Comparison of ENCODE assay signal across 1 cellular context in genomic region chr14:20631023-20631820, GRCh38.
TF ChIP-seq lines count a peak whose summit lies in the region.

No MANE protein-coding gene starts in this region.

TF ChIP-seq in HepG2, 621 proteins besides CTCF, POLR2A, EP300 and RAD21 (continues in another document):
- TF ChIP-seq CAMTA2 (CRISPR knock-in tag; IDR thresholded peaks at IDR 0.05; ENCODE audit: borderline replicate concordance) (no peak), PAX8 (CRISPR knock-in tag; IDR thresholded peaks at IDR 0.05; ENCODE audit: borderline replicate concordance) (no peak), KDM5B (CRISPR knock-in tag; IDR thresholded peaks at IDR 0.05; ENCODE audit: borderline replicate concordance) (no peak), MAZ (IDR thresholded peaks at IDR 0.05; ENCODE audit: borderline replicate concordance, low read depth, low read length) (no peak), MAZ (CRISPR knock-in tag; IDR thresholded peaks at IDR 0.05; ENCODE audit: low read depth) (no peak), ZNF24 (IDR thresholded peaks at IDR 0.05) (peak; percentile 97), LRRFIP1 (CRISPR knock-in tag; conservative IDR thresholded peaks at IDR 0.05) (no peak), CC2D1A (CRISPR knock-in tag; IDR thresholded peaks at IDR 0.05) (no peak), ZNF101 (CRISPR knock-in tag; IDR thresholded peaks at IDR 0.05; ENCODE audit: borderline replicate concordance, low read depth) (no peak), ZNF292 (CRISPR knock-in tag; IDR thresholded peaks at IDR 0.05; ENCODE audit: borderline replicate concordance, low read depth) (no peak), ATF3 (CRISPR knock-in tag; IDR thresholded peaks at IDR 0.05) (no peak), ZNF407 (CRISPR knock-in tag; IDR thresholded peaks at IDR 0.05; ENCODE audit: not compliant biosample characterization) (no peak), RBAK (CRISPR knock-in tag; IDR thresholded peaks at IDR 0.05) (0 out of 2 replicates have a peak, but pooled peaks have one; percentile 14), TOPORS (CRISPR knock-in tag; IDR thresholded peaks at IDR 0.05) (no peak), ZNF207 (IDR thresholded peaks at IDR 0.05; ENCODE audit: borderline replicate concordance) (no peak), GATAD2A (CRISPR knock-in tag; IDR thresholded peaks at IDR 0.05) (peak; percentile 54; the same call in 1 of the 2 replicates), ZNF550 (CRISPR knock-in tag; IDR thresholded peaks at IDR 0.05; ENCODE audit: borderline replicate concordance) (no peak), DZIP1 (CRISPR knock-in tag; IDR thresholded peaks at IDR 0.05) (no peak), ZNF547 (CRISPR knock-in tag; IDR thresholded peaks at IDR 0.05) (no peak), HNRNPK (IDR thresholded peaks at IDR 0.05; ENCODE audit: low read depth, low read length, poor library complexity, severe bottlenecking) (no peak), ZNF331 (CRISPR knock-in tag; IDR thresholded peaks at IDR 0.05) (peak; percentile 66; the same call in 1 of the 2 replicates), ZMYM3 (CRISPR knock-in tag; IDR thresholded peaks at IDR 0.05) (0 out of 2 replicates have a peak, but pooled peaks have one; percentile 25), LCORL (IDR thresholded peaks at IDR 0.05) (no peak), LCORL (CRISPR knock-in tag; IDR thresholded peaks at IDR 0.05) (no peak; the same call in 1 of the 2 replicates), CCDC6 (CRISPR knock-in tag; IDR thresholded peaks at IDR 0.05) (no peak), MYC (CRISPR knock-in tag; IDR thresholded peaks at IDR 0.05; ENCODE audit: borderline replicate concordance) (no peak), SAP130 (CRISPR knock-in tag; IDR thresholded peaks at IDR 0.05; ENCODE audit: low read depth) (peak; percentile 18; the same call in 1 of the 2 replicates), MXD3 (CRISPR knock-in tag; IDR thresholded peaks at IDR 0.05) (no peak)
- TF ChIP-seq, protein P1, sequence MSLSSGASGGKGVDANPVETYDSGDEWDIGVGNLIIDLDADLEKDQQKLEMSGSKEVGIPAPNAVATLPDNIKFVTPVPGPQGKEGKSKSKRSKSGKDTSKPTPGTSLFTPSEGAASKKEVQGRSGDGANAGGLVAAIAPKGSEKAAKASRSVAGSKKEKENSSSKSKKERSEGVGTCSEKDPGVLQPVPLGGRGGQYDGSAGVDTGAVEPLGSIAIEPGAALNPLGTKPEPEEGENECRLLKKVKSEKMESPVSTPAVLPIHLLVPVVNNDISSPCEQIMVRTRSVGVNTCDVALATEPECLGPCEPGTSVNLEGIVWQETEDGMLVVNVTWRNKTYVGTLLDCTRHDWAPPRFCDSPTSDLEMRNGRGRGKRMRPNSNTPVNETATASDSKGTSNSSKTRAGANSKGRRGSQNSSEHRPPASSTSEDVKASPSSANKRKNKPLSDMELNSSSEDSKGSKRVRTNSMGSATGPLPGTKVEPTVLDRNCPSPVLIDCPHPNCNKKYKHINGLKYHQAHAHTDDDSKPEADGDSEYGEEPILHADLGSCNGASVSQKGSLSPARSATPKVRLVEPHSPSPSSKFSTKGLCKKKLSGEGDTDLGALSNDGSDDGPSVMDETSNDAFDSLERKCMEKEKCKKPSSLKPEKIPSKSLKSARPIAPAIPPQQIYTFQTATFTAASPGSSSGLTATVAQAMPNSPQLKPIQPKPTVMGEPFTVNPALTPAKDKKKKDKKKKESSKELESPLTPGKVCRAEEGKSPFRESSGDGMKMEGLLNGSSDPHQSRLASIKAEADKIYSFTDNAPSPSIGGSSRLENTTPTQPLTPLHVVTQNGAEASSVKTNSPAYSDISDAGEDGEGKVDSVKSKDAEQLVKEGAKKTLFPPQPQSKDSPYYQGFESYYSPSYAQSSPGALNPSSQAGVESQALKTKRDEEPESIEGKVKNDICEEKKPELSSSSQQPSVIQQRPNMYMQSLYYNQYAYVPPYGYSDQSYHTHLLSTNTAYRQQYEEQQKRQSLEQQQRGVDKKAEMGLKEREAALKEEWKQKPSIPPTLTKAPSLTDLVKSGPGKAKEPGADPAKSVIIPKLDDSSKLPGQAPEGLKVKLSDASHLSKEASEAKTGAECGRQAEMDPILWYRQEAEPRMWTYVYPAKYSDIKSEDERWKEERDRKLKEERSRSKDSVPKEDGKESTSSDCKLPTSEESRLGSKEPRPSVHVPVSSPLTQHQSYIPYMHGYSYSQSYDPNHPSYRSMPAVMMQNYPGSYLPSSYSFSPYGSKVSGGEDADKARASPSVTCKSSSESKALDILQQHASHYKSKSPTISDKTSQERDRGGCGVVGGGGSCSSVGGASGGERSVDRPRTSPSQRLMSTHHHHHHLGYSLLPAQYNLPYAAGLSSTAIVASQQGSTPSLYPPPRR (CRISPR knock-in tag; IDR thresholded peaks at IDR 0.05; ENCODE audit: borderline replicate concordance), result no peak
- TF ChIP-seq, protein P2, sequence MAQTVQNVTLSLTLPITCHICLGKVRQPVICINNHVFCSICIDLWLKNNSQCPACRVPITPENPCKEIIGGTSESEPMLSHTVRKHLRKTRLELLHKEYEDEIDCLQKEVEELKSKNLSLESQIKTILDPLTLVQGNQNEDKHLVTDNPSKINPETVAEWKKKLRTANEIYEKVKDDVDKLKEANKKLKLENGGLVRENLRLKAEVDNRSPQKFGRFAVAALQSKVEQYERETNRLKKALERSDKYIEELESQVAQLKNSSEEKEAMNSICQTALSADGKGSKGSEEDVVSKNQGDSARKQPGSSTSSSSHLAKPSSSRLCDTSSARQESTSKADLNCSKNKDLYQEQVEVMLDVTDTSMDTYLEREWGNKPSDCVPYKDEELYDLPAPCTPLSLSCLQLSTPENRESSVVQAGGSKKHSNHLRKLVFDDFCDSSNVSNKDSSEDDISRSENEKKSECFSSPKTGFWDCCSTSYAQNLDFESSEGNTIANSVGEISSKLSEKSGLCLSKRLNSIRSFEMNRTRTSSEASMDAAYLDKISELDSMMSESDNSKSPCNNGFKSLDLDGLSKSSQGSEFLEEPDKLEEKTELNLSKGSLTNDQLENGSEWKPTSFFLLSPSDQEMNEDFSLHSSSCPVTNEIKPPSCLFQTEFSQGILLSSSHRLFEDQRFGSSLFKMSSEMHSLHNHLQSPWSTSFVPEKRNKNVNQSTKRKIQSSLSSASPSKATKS (CRISPR knock-in tag; IDR thresholded peaks at IDR 0.05), result no peak
- TF ChIP-seq, protein P3, sequence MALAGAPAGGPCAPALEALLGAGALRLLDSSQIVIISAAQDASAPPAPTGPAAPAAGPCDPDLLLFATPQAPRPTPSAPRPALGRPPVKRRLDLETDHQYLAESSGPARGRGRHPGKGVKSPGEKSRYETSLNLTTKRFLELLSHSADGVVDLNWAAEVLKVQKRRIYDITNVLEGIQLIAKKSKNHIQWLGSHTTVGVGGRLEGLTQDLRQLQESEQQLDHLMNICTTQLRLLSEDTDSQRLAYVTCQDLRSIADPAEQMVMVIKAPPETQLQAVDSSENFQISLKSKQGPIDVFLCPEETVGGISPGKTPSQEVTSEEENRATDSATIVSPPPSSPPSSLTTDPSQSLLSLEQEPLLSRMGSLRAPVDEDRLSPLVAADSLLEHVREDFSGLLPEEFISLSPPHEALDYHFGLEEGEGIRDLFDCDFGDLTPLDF (CRISPR knock-in tag; IDR thresholded peaks at IDR 0.05), result no peak; the same call in 1 of the 2 replicates
- TF ChIP-seq, protein P4, sequence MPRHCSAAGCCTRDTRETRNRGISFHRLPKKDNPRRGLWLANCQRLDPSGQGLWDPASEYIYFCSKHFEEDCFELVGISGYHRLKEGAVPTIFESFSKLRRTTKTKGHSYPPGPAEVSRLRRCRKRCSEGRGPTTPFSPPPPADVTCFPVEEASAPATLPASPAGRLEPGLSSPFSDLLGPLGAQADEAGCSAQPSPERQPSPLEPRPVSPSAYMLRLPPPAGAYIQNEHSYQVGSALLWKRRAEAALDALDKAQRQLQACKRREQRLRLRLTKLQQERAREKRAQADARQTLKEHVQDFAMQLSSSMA (CRISPR knock-in tag; IDR thresholded peaks at IDR 0.05), result no peak
